34 cellular contexts compared by ENCODE assay signal in genomic region chr12:42204819-42205218, GRCh38.
"Had no signal": no experiment of that assay in that cellular context is flagged by ENCODE, and none has a peak within 500 bp of the region (broad histone marks: within the 10 kb centered on the region; RNA-seq: fewer than 3 reads in every experiment).

No MANE protein-coding gene starts in this region.

- H3K9me3 ChIP-seq: Peyer's patch, SJSA1, SK-N-SH had no signal

- H3K4me1 Mint-ChIP-seq: WTC11 had no signal

- H3K27me3 Mint-ChIP-seq: activated CD4-positive, alpha-beta T cell treated with anti-CD3 and anti-CD28 coated beads for 36 hours; activated CD4-positive, alpha-beta T cell treated with anti-CD3 and anti-CD28 coated beads, Interleukin-2, amount 10 ng/mL, durations not matched to agents 7 days and 5 days; activated naive CD4-positive, alpha-beta T cell treated with anti-CD3 and anti-CD28 coated beads, Interleukin-2, amount 10 ng/mL, durations not matched to agents 7 days and 5 days; activated naive CD8-positive, alpha-beta T cell; activated naive CD8-positive, alpha-beta T cell treated with anti-CD3 and anti-CD28 coated beads, Interleukin-2, amount 50 U/mL, for 24 hours; activated T-cell treated with anti-CD3 and anti-CD28 coated beads, Interleukin-2, amount 50 U/mL, for 24 hours; brain; central memory CD8-positive, alpha-beta T cell had no signal

- H3K27ac ChIP-seq: KMS-11, Peyer's patch, SJSA1 had no signal

- H3K4me2 ChIP-seq: KMS-11, SK-N-SH had no signal

- FAIRE-seq: bronchial epithelial cell had no signal

- H3K27ac Mint-ChIP-seq: activated CD4-positive, alpha-beta T cell treated with anti-CD3 and anti-CD28 coated beads for 36 hours; activated CD4-positive, alpha-beta T cell treated with anti-CD3 and anti-CD28 coated beads, Interleukin-2, amount 10 ng/mL, durations not matched to agents 7 days and 5 days; activated CD8-positive, alpha-beta T cell treated with anti-CD3 and anti-CD28 coated beads, Interleukin-2, amount 10 ng/mL, durations not matched to agents 7 days and 5 days; activated naive CD4-positive, alpha-beta T cell treated with anti-CD3 and anti-CD28 coated beads, Interleukin-2, amount 10 ng/mL, durations not matched to agents 7 days and 5 days; activated naive CD8-positive, alpha-beta T cell; activated naive CD8-positive, alpha-beta T cell treated with anti-CD3 and anti-CD28 coated beads, Interleukin-2, amount 50 U/mL, for 24 hours; activated T-cell treated with anti-CD3 and anti-CD28 coated beads, Interleukin-2, amount 50 U/mL, for 24 hours; activated T-helper 1 cell treated with anti-CD3 and anti-CD28 coated beads, Interleukin-12 subunit alpha, Interleukin-12 subunit beta, Interleukin-2, Interleukin-4 antibody, amounts not matched to agents 30 ng/mL and 10 ng/mL and 1 ng/mL, durations not matched to agents 14 hours and 24 hours and 36 hours; brain; T-helper 1 cell treated with Interleukin-12 subunit alpha and Interleukin-12 subunit beta and Interleukin-4 antibody, amounts not matched to agents 30 μg/mL and 1 μg/mL, for 36 hours; T-helper 2 cell treated with Interferon-gamma antibody and Interleukin-4, amounts not matched to agents 5 μg/mL and 100 μg/mL, for 36 hours; WTC11 had no signal

- H3K4me3 ChIP-seq: Peyer's patch, SJSA1 had no signal

- H3K36me3 Mint-ChIP-seq: WTC11 had no signal

- H3K4me1 ChIP-seq: Peyer's patch, SJSA1 had no signal

- H3K27me3 ChIP-seq: Peyer's patch, SJSA1 had no signal

- H3K9ac ChIP-seq: KMS-11, SK-N-SH had no signal

- DNase-seq: activated CD4-positive, alpha-beta T cell treated with anti-CD3 and anti-CD28 coated beads for 36 hours; activated CD4-positive, alpha-beta T cell treated with anti-CD3 and anti-CD28 coated beads, Interleukin-2, amount 10 ng/mL, durations not matched to agents 7 days and 5 days; activated CD4-positive, alpha-beta T cell treated with anti-CD3 and anti-CD28 coated beads, Interleukin-2, amount 50 U/mL, for 48 hours; activated CD8-positive, alpha-beta T cell treated with anti-CD3 and anti-CD28 coated beads, Interleukin-2, amount 10 ng/mL, durations not matched to agents 7 days and 5 days; activated naive CD4-positive, alpha-beta T cell treated with anti-CD3 and anti-CD28 coated beads, Interleukin-2, amount 10 ng/mL, durations not matched to agents 7 days and 5 days; activated naive CD8-positive, alpha-beta T cell treated with anti-CD3 and anti-CD28 coated beads, Interleukin-2, amount 50 U/mL, for 24 hours; activated T-cell treated with anti-CD3 and anti-CD28 coated beads, Interleukin-2, amount 50 U/mL, for 24 hours; anterior cingulate cortex; MM.1S; MV-4-11; NCI-H1092; NCI-H1436 treated with DMSO at 0.1 percent for 48 hours; NCI-H1694 treated with DMSO at 0.1 percent for 48 hours; NCI-H2029; NCI-H2171; NCI-H510A; NCI-H748 treated with DMSO at 0.1 percent for 48 hours; NK-92 treated with Interleukin-12 subunit alpha and Interleukin-12 subunit beta, amount 100 ng/mL, for 24 hours; PC-3; Peyer's patch; RPMI8226; SHP77 treated with DMSO at 0.1 percent for 48 hours; SK-N-SH had no signal

- H3K9me3 Mint-ChIP-seq: activated CD4-positive, alpha-beta T cell treated with anti-CD3 and anti-CD28 coated beads, Interleukin-2, amount 10 ng/mL, durations not matched to agents 7 days and 5 days; activated naive CD4-positive, alpha-beta T cell treated with anti-CD3 and anti-CD28 coated beads, Interleukin-2, amount 10 ng/mL, durations not matched to agents 7 days and 5 days; activated naive CD8-positive, alpha-beta T cell treated with anti-CD3 and anti-CD28 coated beads, Interleukin-2, amount 50 U/mL, for 24 hours; activated T-cell treated with anti-CD3 and anti-CD28 coated beads, Interleukin-2, amount 50 U/mL, for 24 hours; activated T-helper 1 cell treated with anti-CD3 and anti-CD28 coated beads, Interleukin-12 subunit alpha, Interleukin-12 subunit beta, Interleukin-2, Interleukin-4 antibody, amounts not matched to agents 30 ng/mL and 10 ng/mL and 1 ng/mL, durations not matched to agents 14 hours and 24 hours and 36 hours; central memory CD8-positive, alpha-beta T cell; T-helper 1 cell treated with Interleukin-12 subunit alpha and Interleukin-12 subunit beta and Interleukin-4 antibody, amounts not matched to agents 30 μg/mL and 1 μg/mL, for 36 hours; T-helper 2 cell treated with Interferon-gamma antibody and Interleukin-4, amounts not matched to agents 5 μg/mL and 100 μg/mL, for 36 hours; WTC11 had no signal

- H3K4me3 Mint-ChIP-seq: activated CD4-positive, alpha-beta T cell treated with anti-CD3 and anti-CD28 coated beads for 36 hours; activated CD4-positive, alpha-beta T cell treated with anti-CD3 and anti-CD28 coated beads, Interleukin-2, amount 10 ng/mL, durations not matched to agents 7 days and 5 days; activated CD8-positive, alpha-beta T cell treated with anti-CD3 and anti-CD28 coated beads, Interleukin-2, amount 10 ng/mL, durations not matched to agents 7 days and 5 days; activated naive CD4-positive, alpha-beta T cell treated with anti-CD3 and anti-CD28 coated beads, Interleukin-2, amount 10 ng/mL, durations not matched to agents 7 days and 5 days; activated naive CD8-positive, alpha-beta T cell; activated naive CD8-positive, alpha-beta T cell treated with anti-CD3 and anti-CD28 coated beads, Interleukin-2, amount 50 U/mL, for 24 hours; activated T-cell treated with anti-CD3 and anti-CD28 coated beads, Interleukin-2, amount 50 U/mL, for 24 hours; activated T-helper 1 cell treated with anti-CD3 and anti-CD28 coated beads, Interleukin-12 subunit alpha, Interleukin-12 subunit beta, Interleukin-2, Interleukin-4 antibody, amounts not matched to agents 30 ng/mL and 10 ng/mL and 1 ng/mL, durations not matched to agents 14 hours and 24 hours and 36 hours; brain; central memory CD8-positive, alpha-beta T cell; T-helper 1 cell treated with Interleukin-12 subunit alpha and Interleukin-12 subunit beta and Interleukin-4 antibody, amounts not matched to agents 30 μg/mL and 1 μg/mL, for 36 hours; T-helper 2 cell treated with Interferon-gamma antibody and Interleukin-4, amounts not matched to agents 5 μg/mL and 100 μg/mL, for 36 hours; WTC11 had no signal

- ATAC-seq: activated CD4-positive, alpha-beta T cell treated with anti-CD3 and anti-CD28 coated beads for 36 hours; activated CD4-positive, CD25-positive, alpha-beta regulatory T cell treated with anti-CD3 and anti-CD28 coated beads, Interleukin-2, amount 50 U/mL, for 24 hours; activated CD8-positive, alpha-beta T cell treated with anti-CD3 and anti-CD28 coated beads, Interleukin-2, amount 10 ng/mL, durations not matched to agents 7 days and 5 days; activated naive CD8-positive, alpha-beta T cell treated with anti-CD3 and anti-CD28 coated beads, Interleukin-2, amount 50 U/mL, for 24 hours; PC-3; WTC11 had no signal
